25 cellular contexts compared by ENCODE assay signal in the genomic region with DNA sequence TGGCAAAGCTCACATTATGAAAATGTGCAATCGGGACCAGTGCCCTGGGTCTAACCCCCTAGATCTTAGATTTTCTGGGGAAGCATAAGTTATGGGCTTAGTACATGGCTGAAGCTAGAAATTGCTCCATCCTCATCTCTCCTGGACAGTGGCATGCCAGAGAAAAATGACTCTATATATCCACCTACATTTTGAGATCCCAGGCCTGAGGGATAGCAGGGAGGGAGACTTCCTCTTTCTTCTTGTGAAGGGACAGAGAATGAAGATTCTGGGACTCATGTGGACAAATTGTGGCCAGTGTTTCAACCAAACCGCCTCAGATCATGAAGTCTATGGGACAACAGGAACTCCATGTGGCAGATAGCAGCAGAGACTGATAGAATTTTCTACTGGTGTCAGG. TPM values are rescaled to one million over a fixed set of nuclear protein-coding genes. Genes with fewer than 3 reads are reported as not detected.
DNase-seq lines count a peak whose midpoint lies in the region; ATAC-seq, FAIRE-seq and TF ChIP-seq lines count a peak whose summit lies in the region.
"Had no signal": no experiment of that assay in that cellular context is flagged by ENCODE, and none has a peak within 500 bp of the region (broad histone marks: within the 10 kb centered on the region; RNA-seq: fewer than 3 reads in every experiment).

No MANE protein-coding gene starts in this region.

- H3K27ac ChIP-seq in Karpas-422 (ENCODE audit: low read length), result peak overlapping the region; percentile 60; the same call in 1 of the 2 replicates
- H3K27ac ChIP-seq in K562 (ENCODE audit: extremely low read depth, low read depth, low read length), result no peak overlapping the region
- peak overlapping the region; percentile 27 to 37 for H3K27ac ChIP-seq in liver (ENCODE audit: low read depth in 1 of 2, low read length in 2 of 2)
- H3K27ac ChIP-seq in tibial artery, result peak overlapping the region; percentile 19 to 50
- H3K27ac ChIP-seq: BLaER1, HL-60, RWPE1 had no signal

- TF ChIP-seq RAD21 in K562 (CRISPR knock-in tag; conservative IDR thresholded peaks at IDR 0.05 in 1 of 2, IDR thresholded peaks at IDR 0.05 in 1 of 2) (no peak), liver (IDR thresholded peaks at IDR 0.05) (no peak)

- H3K27me3 ChIP-seq in Karpas-422 (ENCODE audit: low read length), result no peaks in the 10 kb centered on the region
- H3K27me3 ChIP-seq in K562 (ENCODE audit: control insufficient read depth in 2 of 2, insufficient read depth in 2 of 2, low read length in 2 of 2), result no peaks in the 10 kb centered on the region
- H3K27me3 ChIP-seq in liver (ENCODE audit: control insufficient read depth in 4 of 4, insufficient read depth in 4 of 4, low read length in 3 of 4), result no peaks in the 10 kb centered on the region
- no peaks in the 10 kb centered on the region for H3K27me3 ChIP-seq in tibial artery
- H3K27me3 ChIP-seq: BLaER1 had no signal

- no peaks in the 10 kb centered on the region for H3K9me2 ChIP-seq in Karpas-422 (replicated peaks; ENCODE audit: insufficient read depth, low read length)
- H3K9me2 ChIP-seq: SK-N-SH had no signal

- CTCF ChIA-PET in K562 (lab: Yijun Ruan, JAX; ENCODE audit: low intra/inter-chr PET ratio), result no interaction called here

- intact Hi-C loops in K562 (cut with micrococcal nuclease), result loop anchor here (10.0 kb wide), 1 partner anchor 267 kb away; the partner anchor contains the start of gene GSTA4
- intact Hi-C loops in tibial artery (cut with DNase I; ENCODE audit: low total_unique reads), result no loop called here

- BruUV-seq in K562 (replicated peaks; lab: Mats Ljungman, UMichigan), result no TSS peak

- no peaks in the 10 kb centered on the region for H3K9me3 ChIP-seq in Karpas-422 (ENCODE audit: low read length)
- H3K9me3 ChIP-seq in K562 (replicated peaks; ENCODE audit: control insufficient read depth, insufficient read depth, low read depth, low read length), result no peaks in the 10 kb centered on the region
- H3K9me3 ChIP-seq in liver (ENCODE audit: control insufficient read depth in 4 of 4, low read length in 3 of 4), result no peaks in the 10 kb centered on the region
- no peaks in the 10 kb centered on the region for H3K9me3 ChIP-seq in tibial artery
- H3K9me3 ChIP-seq: BLaER1, SK-N-SH had no signal

- POLR2A ChIA-PET in K562 (lab: Yijun Ruan, JAX), result no interaction called here

- H4K20me1 ChIP-seq in Karpas-422 (ENCODE audit: insufficient read depth, low read depth, low read length) (no peaks in the 10 kb centered on the region), K562 (replicated peaks; ENCODE audit: control insufficient read depth, insufficient read depth, low read length) (no peaks in the 10 kb centered on the region)
- H4K20me1 ChIP-seq: BLaER1 had no signal

- H3K79me2 ChIP-seq in Karpas-422 (ENCODE audit: low read length) (no peaks in the 10 kb centered on the region), K562 (ENCODE audit: control insufficient read depth, insufficient read depth, low read length) (no peaks in the 10 kb centered on the region)

- no peak for TF ChIP-seq EP300 in K562 (IDR thresholded peaks at IDR 0.05; ENCODE audit: low read length)

- no peak for TF ChIP-seq CTCF in K562 (IDR thresholded peaks at IDR 0.05 in 2 of 3, conservative IDR thresholded peaks at IDR 0.05 in 1 of 3; ENCODE audit: insufficient read depth in 2 of 3, low read depth in 1 of 3, low read length in 3 of 3)
- no peak for TF ChIP-seq CTCF in liver (IDR thresholded peaks at IDR 0.05; ENCODE audit: low read depth, low read length, missing input control)
- no peak for TF ChIP-seq CTCF in tibial artery (IDR thresholded peaks at IDR 0.05)

- H2AFZ ChIP-seq in Karpas-422 (ENCODE audit: low read length) (no peak overlapping the region), K562 (ENCODE audit: low read depth, low read length) (no peak overlapping the region)

- in situ Hi-C loops in K562 (cut with MboI), result loop anchor here (10.0 kb wide), 1 partner anchor 327 kb away; no protein-coding TSS in a partner anchor

- no peak for FAIRE-seq in K562 (lab: Jason Lieb, UNC)
- FAIRE-seq: G401.6, GM18507, H1 had no signal

- WGBS in K562 (ENCODE audit: insufficient coverage, low coverage, missing lambda C conversion rate), result 54% methylated on average over 2 of the region's 2 CpGs
- WGBS in liver, result 84% methylated on average over 2 of the region's 2 CpGs

- peak overlapping the region; percentile 38 for H3K4me2 ChIP-seq in Karpas-422 (ENCODE audit: low read depth, low read length, poor library complexity, severe bottlenecking)
- H3K4me2 ChIP-seq in K562 (ENCODE audit: insufficient read depth, low read length), result no peak overlapping the region
- H3K4me2 ChIP-seq: BLaER1, SK-N-SH had no signal

- H3K9ac ChIP-seq in Karpas-422 (ENCODE audit: low read length) (no peak overlapping the region), K562 (ENCODE audit: insufficient read depth in 1 of 2, low read depth in 2 of 2, low read length in 2 of 2) (no peak overlapping the region), liver (ENCODE audit: low read depth in 1 of 2, low read length in 2 of 2) (no peak overlapping the region)
- H3K9ac ChIP-seq: BLaER1, SK-N-SH had no signal

- no peaks in the 10 kb centered on the region for H3K36me3 ChIP-seq in Karpas-422 (ENCODE audit: insufficient read depth, low read length)
- H3K36me3 ChIP-seq in K562 (ENCODE audit: control insufficient read depth, insufficient read depth, low read length), result no peaks in the 10 kb centered on the region
- H3K36me3 ChIP-seq in liver (ENCODE audit: control insufficient read depth in 4 of 4, insufficient read depth in 3 of 4, low read depth in 1 of 4, low read length in 3 of 4), result no peaks in the 10 kb centered on the region
- H3K36me3 ChIP-seq in tibial artery, result no peaks in the 10 kb centered on the region
- H3K36me3 ChIP-seq: BLaER1 had no signal

- H3K9me1 ChIP-seq in K562 (ENCODE audit: control insufficient read depth, insufficient read depth, low read length), result no peaks in the 10 kb centered on the region

- no peak overlapping the region for H3K4me3 ChIP-seq in Karpas-422 (ENCODE audit: low read length)
- no peak overlapping the region for H3K4me3 ChIP-seq in K562
- no peak overlapping the region for H3K4me3 ChIP-seq in liver (ENCODE audit: low read depth in 1 of 3, low read length in 3 of 3)
- no peak overlapping the region for H3K4me3 ChIP-seq in tibial artery
- H3K4me3 ChIP-seq: BLaER1 had no signal

- TF ChIP-seq POLR2A in K562 (conservative IDR thresholded peaks at IDR 0.05), result no peak

- ATAC-seq in K562, result no peak

- H3K4me1 ChIP-seq in Karpas-422 (ENCODE audit: low read length) (peaks cover 78% of the 10 kb centered on the region), K562 (replicated peaks in 1 of 2; ENCODE audit: control insufficient read depth in 2 of 2, insufficient read depth in 2 of 2, low read length in 2 of 2) (peaks cover 14 to 32% of the 10 kb centered on the region in 2 experiments), liver (ENCODE audit: control insufficient read depth in 4 of 4, insufficient read depth in 4 of 4, low read length in 3 of 4) (peaks cover 23 to 61% (median 54%) of the 10 kb centered on the region in 4 donors), tibial artery (peaks cover 0 to 40% (median 15%) of the 10 kb centered on the region in 4 donors)
- H3K4me1 ChIP-seq: BLaER1 had no signal

- DNase-seq in Karpas-422 (no peak), K562 (ENCODE audit: extremely low read depth in 1 of 4, low spot score in 3 of 4) (no peak), tibial artery (no peak), iPS-NIHi11 (ENCODE audit: low spot score) (no peak), activated gamma-delta T cell (lab: John Stamatoyannopoulos, UW) (no peak)
- DNase-seq in activated CD4-positive, CD25-positive, alpha-beta regulatory T cell treated with anti-CD3 and anti-CD28 coated beads, Interleukin-2, amount 50 U/mL, for 72 hours, result no peak
- DNase-seq: ACHN; CD4-positive, alpha-beta memory T cell; KG1; NCI-H1092 treated with DMSO at 0.1 percent for 48 hours; NCI-H1436 treated with DMSO at 0.1 percent for 48 hours; NCI-H2029; NCI-H226; NCI-H524; NCI-H774; SK-N-SH had no signal

RNA-seq across cellular contexts. Expression of gene GSTA2, which starts 35.4 kb away (rescaled TPM):
- total RNA-seq in Karpas-422 (2014; rRNA removed; shearing (Covaris generic); ENCODE audit: low replicate concordance), result not detected in 2 replicates
- total RNA-seq in K562 (2011; cell fraction: chromatin; rRNA removed; ENCODE audit: low replicate concordance), result not detected in 2 replicates
- total RNA-seq in K562 (2011; cell fraction: nucleolus; rRNA removed), result not detected in 2 replicates
- not detected in 2 replicates for total RNA-seq in K562 (2011; cell fraction: nucleoplasm; rRNA removed)
- 0.12 TPM in 1 of 2 replicates, not detected in the other for total RNA-seq in K562 (2014; rRNA removed)
- total RNA-seq in K562 (2014; rRNA removed; fragmentation: Illumina TruSeq; extraction: Trizol), result 0.11 TPM in 1 of 2 replicates, not detected in the other
- 0.14 TPM in 1 of 2 replicates, not detected in the other for total RNA-seq in K562 (2015; rRNA removed; fragmentation: Illumina TruSeq; extraction: Trizol)
- total RNA-seq in K562 (2021), result not detected in 2 replicates
- polyA plus RNA-seq in K562 (2011; rRNA removed), result 0.15 TPM in 1 of 2 replicates, not detected in the other
- polyA plus RNA-seq in K562 (2011; cell fraction: cytosol; rRNA removed), result 0.04 and 0.06 TPM in 2 replicates
- polyA plus RNA-seq in K562 (2011; cell fraction: nucleus; rRNA removed), result not detected in 2 replicates
- not detected in 2 replicates for polyA plus RNA-seq in K562 (2012)
- 0.12 TPM in 1 of 2 replicates, not detected in the other for polyA plus RNA-seq in K562 (2014; fragmentation: Illumina TruSeq; extraction: Trizol)
- under 1 TPM; 0.18 to 0.24 TPM for polyA plus RNA-seq in K562 (2014; fragmentation: Nextera tagmentation; extraction: Ambion mirVana)
- 0.08 and 0.13 TPM in 2 replicates for polyA plus RNA-seq in K562 (2014; rRNA removed)
- not detected in 2 replicates for polyA minus RNA-seq in K562 (2011; rRNA and poly(A)+ RNA removed)
- polyA minus RNA-seq in K562 (2011; cell fraction: cytosol; rRNA and poly(A)+ RNA removed), result not detected in 2 replicates
- polyA minus RNA-seq in K562 (2011; cell fraction: nucleus; rRNA and poly(A)+ RNA removed), result not detected in 2 replicates
- 1 to 10 TPM; 2.0 to 2.2 TPM for total RNA-seq in liver
- polyA plus RNA-seq in liver, result 100 to 1,000 TPM in 1 of 2 donors, 1 to 10 TPM in 1; 1.4 to 110 TPM
- total RNA-seq: CD4-positive, alpha-beta memory T cell; Daoy; H1; HT-29 had no signal
- polyA plus RNA-seq: CD4-positive, alpha-beta memory T cell; SK-N-SH had no signal

RNA-seq across cellular contexts. Expression of gene TMEM14A, which starts 57.0 kb away (rescaled TPM):
- 23.7 and 61.3 TPM in 2 replicates for total RNA-seq in Karpas-422 (2014; rRNA removed; shearing (Covaris generic); ENCODE audit: low replicate concordance)
- 0.86 and 3.8 TPM in 2 replicates for total RNA-seq in K562 (2011; cell fraction: chromatin; rRNA removed; ENCODE audit: low replicate concordance)
- total RNA-seq in K562 (2011; cell fraction: nucleolus; rRNA removed), result 2.8 and 2.9 TPM in 2 replicates
- total RNA-seq in K562 (2011; cell fraction: nucleoplasm; rRNA removed), result 3.7 and 5.0 TPM in 2 replicates
- 3.5 and 5.4 TPM in 2 replicates for total RNA-seq in K562 (2014; rRNA removed)
- total RNA-seq in K562 (2014; rRNA removed; fragmentation: Illumina TruSeq; extraction: Trizol), result 9.5 and 10.2 TPM in 2 replicates
- total RNA-seq in K562 (2015; rRNA removed; fragmentation: Illumina TruSeq; extraction: Trizol), result 8.5 and 10.0 TPM in 2 replicates
- 7.4 and 8.1 TPM in 2 replicates for total RNA-seq in K562 (2021)
- polyA plus RNA-seq in K562 (2011; rRNA removed), result 6.1 and 10.7 TPM in 2 replicates
- polyA plus RNA-seq in K562 (2011; cell fraction: cytosol; rRNA removed), result 5.5 and 5.7 TPM in 2 replicates
- 1.1 and 2.0 TPM in 2 replicates for polyA plus RNA-seq in K562 (2011; cell fraction: nucleus; rRNA removed)
- polyA plus RNA-seq in K562 (2012), result 8.5 and 11.2 TPM in 2 replicates
- 6.1 and 6.9 TPM in 2 replicates for polyA plus RNA-seq in K562 (2014; fragmentation: Illumina TruSeq; extraction: Trizol)
- polyA plus RNA-seq in K562 (2014; fragmentation: Nextera tagmentation; extraction: Ambion mirVana), result 10 to 100 TPM; 32.5 to 43.3 TPM
- 6.2 and 8.0 TPM in 2 replicates for polyA plus RNA-seq in K562 (2014; rRNA removed)
- 1.8 and 3.7 TPM in 2 replicates for polyA minus RNA-seq in K562 (2011; rRNA and poly(A)+ RNA removed)
- 1.4 and 3.5 TPM in 2 replicates for polyA minus RNA-seq in K562 (2011; cell fraction: cytosol; rRNA and poly(A)+ RNA removed)
- polyA minus RNA-seq in K562 (2011; cell fraction: nucleus; rRNA and poly(A)+ RNA removed), result 0.67 and 1.1 TPM in 2 replicates
- 10 to 100 TPM; 15.6 to 22.9 TPM for total RNA-seq in liver
- polyA plus RNA-seq in liver, result 10 to 100 TPM; 23.0 to 63.6 TPM
